ENCODE assay signal across 21 cellular contexts in genomic region chr15:52635908-52636307, GRCh38. TPM values are rescaled to one million over a fixed set of nuclear protein-coding genes. Genes with fewer than 3 reads are reported as not detected.
DNase-seq lines count a peak whose midpoint lies in the region; FAIRE-seq lines count a peak whose summit lies in the region.
"Had no signal": no experiment of that assay in that cellular context is flagged by ENCODE, and none has a peak within 500 bp of the region (broad histone marks: within the 10 kb centered on the region; RNA-seq: fewer than 3 reads in every experiment).

No MANE protein-coding gene starts in this region.

- no peak overlapping the region for H3K4me3 ChIP-seq in small intestine (ENCODE audit: low read depth in 1 of 2, low read length in 2 of 2)
- H3K4me3 ChIP-seq: BLaER1 treated with 17β-estradiol and CSF1 and Interleukin-3, amounts not matched to agents 10 nM and 100 nM; GM23338 had no signal

- no peaks in the 10 kb centered on the region for H3K4me1 ChIP-seq in small intestine (ENCODE audit: control insufficient read depth in 2 of 2, insufficient read depth in 1 of 2, low read depth in 1 of 2, low read length in 1 of 2)
- H3K4me1 ChIP-seq: BLaER1 treated with 17β-estradiol and CSF1 and Interleukin-3, amounts not matched to agents 10 nM and 100 nM had no signal

- H3K36me3 ChIP-seq in small intestine (ENCODE audit: control insufficient read depth in 2 of 2, insufficient read depth in 2 of 2, low read length in 2 of 2): peaks cover 0 to 3% of the 10 kb centered on the region in 2 donors

- no peak overlapping the region for H3K27ac ChIP-seq in small intestine (ENCODE audit: low read depth in 1 of 2, low read length in 1 of 2)
- H3K27ac ChIP-seq: 22Rv1; BLaER1 treated with 17β-estradiol and CSF1 and Interleukin-3, amounts not matched to agents 10 nM and 100 nM; HL-60 had no signal

- DNase-seq in frontal cortex (ENCODE audit: low spot score in 2 of 2) (no peak), small intestine (no peak), anterior cingulate cortex (lab: John Stamatoyannopoulos, UW) (no peak), DMS 273 treated with DMSO at 0.1 percent for 48 hours (lab: John Stamatoyannopoulos, UW) (no peak), ureter (ENCODE audit: low spot score) (no peak)
- DNase-seq: Calu3; CD8-positive, alpha-beta T cell; DMS53; DND-41; GDM1; KBM-7 had no signal

- FAIRE-seq in A204.1 (lab: Jason Lieb, UNC) (peak; percentile 99), TTC549 (lab: Jason Lieb, UNC) (peak; percentile 99), frontal cortex (lab: Jason Lieb, UNC) (peak; percentile 99), small intestine (lab: Jason Lieb, UNC) (peak; percentile 98)
- FAIRE-seq: GM12892, GM18507, H54, HTR-8/SVneo had no signal

- H3K27me3 ChIP-seq in small intestine (ENCODE audit: control insufficient read depth in 2 of 2, insufficient read depth in 2 of 2, low read length in 2 of 2): no peaks in the 10 kb centered on the region
- H3K27me3 ChIP-seq: BLaER1 treated with 17β-estradiol and CSF1 and Interleukin-3, amounts not matched to agents 10 nM and 100 nM had no signal

- WGBS in small intestine, 3 donors: 92 to 100% (median 98%) methylated on average over 1 of the region's 1 CpG

- H3K9me3 ChIP-seq in small intestine (ENCODE audit: control insufficient read depth, low read depth): no peaks in the 10 kb centered on the region

RNA-seq across cellular contexts. Expression of gene ATOSA, which starts 43.3 kb away (rescaled TPM):
- total RNA-seq in frontal cortex: 42.0 TPM
- 10 to 100 TPM; 13.4 to 29.5 (median 20.5) TPM for polyA plus RNA-seq in small intestine
- 63.5 TPM for total RNA-seq in ureter
